Comparison of ENCODE assay signal across 8 cellular contexts in the genomic region with DNA sequence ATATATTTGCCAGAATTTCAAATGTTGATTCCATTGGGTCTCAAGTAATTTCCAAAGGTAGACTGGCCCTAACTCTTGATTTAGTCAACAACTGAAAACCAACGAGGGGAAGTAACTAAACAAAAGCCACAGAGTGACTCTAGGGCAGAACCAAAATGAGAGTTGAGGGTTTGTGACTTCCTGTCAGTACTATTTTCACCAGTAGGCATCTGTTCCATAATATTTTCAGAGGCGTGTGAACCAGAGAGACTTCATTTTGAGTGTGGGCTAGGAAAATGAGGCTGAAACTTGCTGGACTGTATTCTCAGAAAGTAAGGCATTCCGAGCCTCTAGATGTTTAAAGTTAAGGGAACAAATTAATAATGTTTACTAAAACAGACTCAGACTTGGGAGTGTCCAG.
DNase-seq lines count a peak whose midpoint lies in the region; ATAC-seq, FAIRE-seq and TF ChIP-seq lines count a peak whose summit lies in the region.

No MANE protein-coding gene starts in this region.

- no peaks in the 10 kb centered on the region for H3K79me2 ChIP-seq in HepG2 (ENCODE audit: insufficient read depth, low read length)

- TF ChIP-seq POLR2A in HepG2 (IDR thresholded peaks at IDR 0.05; ENCODE audit: insufficient read depth in 1 of 2, low read depth in 2 of 2, low read length in 2 of 2) = no peak
- no peak for TF ChIP-seq POLR2A in GM12892 (IDR thresholded peaks at IDR 0.05; ENCODE audit: low read depth, low read length)

- H3K9me3 ChIP-seq in HepG2 (ENCODE audit: low read length) = no peaks in the 10 kb centered on the region

- ATAC-seq in GM19351 (IDR thresholded peaks at IDR 0.05; ENCODE audit: unreplicated experiment) = peak; percentile 99
- peak; percentile 98 for ATAC-seq in HG02884 (IDR thresholded peaks at IDR 0.05; ENCODE audit: unreplicated experiment)
- ATAC-seq in HepG2 = no peak

- no peak for TF ChIP-seq CTCF in HepG2 (CRISPR knock-in tag; IDR thresholded peaks at IDR 0.05)

- H3K27me3 ChIP-seq in HepG2 (ENCODE audit: control insufficient read depth in 1 of 2, insufficient read depth in 2 of 2, low read length in 2 of 2) = no peaks in the 10 kb centered on the region

- H3K36me3 ChIP-seq in HepG2 (replicated peaks in 1 of 2; ENCODE audit: control insufficient read depth in 1 of 2, insufficient read depth in 2 of 2, low read length in 2 of 2) = peaks cover 0 to 20% of the 10 kb centered on the region in 2 experiments; a peak in 2 of 5 replicates

- H3K4me1 ChIP-seq in HepG2 (ENCODE audit: insufficient read depth, low read length) = no peaks in the 10 kb centered on the region

- no TSS peak for BruUV-seq in HepG2 (replicated peaks; lab: Mats Ljungman, UMichigan)

- no peak overlapping the region for H2AFZ ChIP-seq in HepG2 (ENCODE audit: low read length)

- TF ChIP-seq RAD21 in HepG2 (CRISPR knock-in tag; IDR thresholded peaks at IDR 0.05) = no peak

- TF ChIP-seq EP300 in HepG2 (IDR thresholded peaks at IDR 0.05; ENCODE audit: low read depth in 2 of 2, low read length in 2 of 2) = no peak
- TF ChIP-seq EP300 in HepG2 (CRISPR knock-in tag; IDR thresholded peaks at IDR 0.05; ENCODE audit: borderline replicate concordance) = no peak

- no peak overlapping the region for H3K4me2 ChIP-seq in HepG2 (ENCODE audit: low read depth, low read length)

- in situ Hi-C loops in HepG2 (cut with HindIII; ENCODE audit: extremely low pct_ligation_motif_present, low pct_unique_long_range_greater_than_20kb) = no loop called here

- H3K4me3 ChIP-seq in HepG2 (replicated peaks in 1 of 3; ENCODE audit: insufficient read depth in 1 of 3, low read depth in 2 of 3, low read length in 3 of 3) = no peak overlapping the region

- H3K27ac ChIP-seq in HepG2 (ENCODE audit: extremely low read length, insufficient read depth, low read length) = no peak overlapping the region

- CTCF ChIA-PET in HepG2 (lab: Yijun Ruan, JAX; ENCODE audit: low intra/inter-chr PET ratio, low total read pairs) = no interaction called here

- WGBS in HepG2 (ENCODE audit: low lambda C conversion rate) = 97% methylated on average over 3 of the region's 3 CpGs

- POLR2A ChIA-PET in HepG2 (lab: Yijun Ruan, JAX) = no interaction called here

- peak; percentile 0 for DNase-seq in GDM1 (lab: John Stamatoyannopoulos, UW)
- peak; percentile 9 for DNase-seq in KG1 (lab: John Stamatoyannopoulos, UW)
- no peak for DNase-seq in HepG2 (ENCODE audit: low spot score)
- DNase-seq in GM12892 (ENCODE audit: insufficient read length) = no peak
- DNase-seq in NCI-H2029 (lab: John Stamatoyannopoulos, UW) = no peak
- no peak for DNase-seq in NCI-H748 (lab: John Stamatoyannopoulos, UW; ENCODE audit: unreplicated experiment)

- H4K20me1 ChIP-seq in HepG2 (ENCODE audit: insufficient read depth, low read length) = no peaks in the 10 kb centered on the region

- FAIRE-seq in HepG2 (lab: Jason Lieb, UNC) (no peak), GM12892 (lab: Jason Lieb, UNC) (no peak)

- no peak overlapping the region for H3K9ac ChIP-seq in HepG2 (ENCODE audit: insufficient read depth, low read depth, low read length)

- intact Hi-C loops in HepG2 (cut with micrococcal nuclease; ENCODE audit: unreplicated experiment) = no loop called here

TF ChIP-seq in HepG2, 621 proteins besides CTCF, POLR2A, EP300 and RAD21:
- TF ChIP-seq, protein P1, sequence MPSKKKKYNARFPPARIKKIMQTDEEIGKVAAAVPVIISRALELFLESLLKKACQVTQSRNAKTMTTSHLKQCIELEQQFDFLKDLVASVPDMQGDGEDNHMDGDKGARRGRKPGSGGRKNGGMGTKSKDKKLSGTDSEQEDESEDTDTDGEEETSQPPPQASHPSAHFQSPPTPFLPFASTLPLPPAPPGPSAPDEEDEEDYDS (CRISPR knock-in tag; IDR thresholded peaks at IDR 0.05) = no peak
- TF ChIP-seq, protein P2, sequence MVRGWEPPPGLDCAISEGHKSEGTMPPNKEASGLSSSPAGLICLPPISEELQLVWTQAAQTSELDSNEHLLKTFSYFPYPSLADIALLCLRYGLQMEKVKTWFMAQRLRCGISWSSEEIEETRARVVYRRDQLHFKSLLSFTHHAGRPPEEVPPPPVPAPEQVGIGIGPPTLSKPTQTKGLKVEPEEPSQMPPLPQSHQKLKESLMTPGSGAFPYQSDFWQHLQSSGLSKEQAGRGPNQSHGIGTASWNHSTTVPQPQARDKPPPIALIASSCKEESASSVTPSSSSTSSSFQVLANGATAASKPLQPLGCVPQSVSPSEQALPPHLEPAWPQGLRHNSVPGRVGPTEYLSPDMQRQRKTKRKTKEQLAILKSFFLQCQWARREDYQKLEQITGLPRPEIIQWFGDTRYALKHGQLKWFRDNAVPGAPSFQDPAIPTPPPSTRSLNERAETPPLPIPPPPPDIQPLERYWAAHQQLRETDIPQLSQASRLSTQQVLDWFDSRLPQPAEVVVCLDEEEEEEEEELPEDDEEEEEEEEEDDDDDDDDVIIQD (CRISPR knock-in tag; IDR thresholded peaks at IDR 0.05; ENCODE audit: low read depth) = no peak
- no peak for TF ChIP-seq MAFF (IDR thresholded peaks at IDR 0.05; ENCODE audit: low read depth, low read length)
- TF ChIP-seq, protein P3, sequence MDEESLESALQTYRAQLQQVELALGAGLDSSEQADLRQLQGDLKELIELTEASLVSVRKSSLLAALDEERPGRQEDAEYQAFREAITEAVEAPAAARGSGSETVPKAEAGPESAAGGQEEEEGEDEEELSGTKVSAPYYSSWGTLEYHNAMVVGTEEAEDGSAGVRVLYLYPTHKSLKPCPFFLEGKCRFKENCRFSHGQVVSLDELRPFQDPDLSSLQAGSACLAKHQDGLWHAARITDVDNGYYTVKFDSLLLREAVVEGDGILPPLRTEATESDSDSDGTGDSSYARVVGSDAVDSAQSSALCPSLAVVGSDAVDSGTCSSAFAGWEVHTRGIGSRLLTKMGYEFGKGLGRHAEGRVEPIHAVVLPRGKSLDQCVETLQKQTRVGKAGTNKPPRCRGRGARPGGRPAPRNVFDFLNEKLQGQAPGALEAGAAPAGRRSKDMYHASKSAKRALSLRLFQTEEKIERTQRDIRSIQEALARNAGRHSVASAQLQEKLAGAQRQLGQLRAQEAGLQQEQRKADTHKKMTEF (CRISPR knock-in tag; IDR thresholded peaks at IDR 0.05) = no peak
- TF ChIP-seq NR2C2 (CRISPR knock-in tag; IDR thresholded peaks at IDR 0.05; ENCODE audit: borderline replicate concordance) = no peak
- TF ChIP-seq ZBTB8A (CRISPR knock-in tag; IDR thresholded peaks at IDR 0.05; ENCODE audit: borderline replicate concordance, low read depth) = no peak
- TF ChIP-seq KAT2B (IDR thresholded peaks at IDR 0.05; ENCODE audit: borderline replicate concordance, low read depth, low read length) = no peak
- no peak for TF ChIP-seq ZNF782 (CRISPR knock-in tag; IDR thresholded peaks at IDR 0.05; ENCODE audit: borderline replicate concordance)

Comparison
In these comparisons a context has a peak if more than half of its experiments do, and no peak if none do; other contexts are left out.
1. DNase-seq: peak in GDM1 (single experiment) and KG1 (single experiment); none in HepG2 (single experiment), GM12892 (single experiment), NCI-H2029 (single experiment) and NCI-H748 (single experiment).